In the genomic region with DNA sequence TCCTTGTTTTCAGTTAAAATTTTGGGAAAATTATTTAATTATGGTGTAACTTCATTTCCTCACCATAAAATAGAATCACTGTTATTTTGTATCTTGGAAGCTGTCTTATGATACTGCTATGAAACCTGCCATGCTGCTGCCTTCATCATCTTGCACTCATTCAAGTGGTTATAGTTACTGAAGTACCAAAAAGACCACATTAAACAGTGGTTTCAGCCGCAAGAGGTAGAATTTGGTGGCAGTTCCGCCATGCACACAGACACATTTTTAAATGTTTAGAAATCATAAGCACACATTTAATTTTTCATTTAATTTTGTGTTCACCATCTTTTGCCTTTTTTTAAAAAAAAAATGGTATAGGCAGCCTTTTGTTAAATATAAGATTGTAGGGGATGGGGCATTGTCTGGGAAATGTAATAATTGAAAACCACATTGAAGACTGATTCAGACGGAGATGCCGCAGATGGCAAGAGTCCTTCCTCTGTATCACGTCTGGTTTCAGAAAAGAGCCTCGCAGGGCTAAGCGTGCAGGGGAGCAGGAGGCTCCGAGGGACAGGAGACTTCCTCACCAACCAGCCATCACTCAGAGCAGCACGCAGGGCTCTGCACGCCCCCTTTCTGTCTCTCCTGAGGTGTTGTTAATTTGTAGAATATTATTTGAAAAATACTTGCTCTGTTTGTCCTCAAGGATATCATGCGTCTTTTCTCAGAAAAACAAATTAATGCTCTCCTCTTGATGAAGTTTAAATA, we compare ENCODE assay signal across 8 cellular contexts.
A peak's percentile ranks its signal among the peaks of the same experiment; 100 is the strongest.
DNase-seq lines count a peak whose midpoint lies in the region; ATAC-seq and TF ChIP-seq lines count a peak whose summit lies in the region.

No MANE protein-coding gene starts in this region.

- H3K4me3 Mint-ChIP-seq in activated T-helper 2 cell treated with anti-CD3 and anti-CD28 coated beads, Interferon-gamma antibody, Interleukin-2, Interleukin-4, amounts not matched to agents 10 μg/mL and 5 μg/mL and 100 μg/mL, durations not matched to agents 14 hours and 24 hours and 36 hours (ENCODE audit: low read depth): no peak overlapping the region
- no peak overlapping the region for H3K4me3 Mint-ChIP-seq in mesothelial cell of epicardium

- ATAC-seq in GM19452 (IDR thresholded peaks at IDR 0.05; ENCODE audit: unreplicated experiment) (peak; percentile 70), HG03354 (IDR thresholded peaks at IDR 0.05; ENCODE audit: poor library complexity, severe bottlenecking, unreplicated experiment) (peak; percentile 79)

- peaks cover 27% of the 10 kb centered on the region for H3K4me1 Mint-ChIP-seq in activated T-helper 2 cell treated with anti-CD3 and anti-CD28 coated beads, Interferon-gamma antibody, Interleukin-2, Interleukin-4, amounts not matched to agents 10 μg/mL and 5 μg/mL and 100 μg/mL, durations not matched to agents 14 hours and 24 hours and 36 hours (ENCODE audit: low read depth)
- peaks cover 10% of the 10 kb centered on the region for H3K4me1 Mint-ChIP-seq in mesothelial cell of epicardium

- peak overlapping the region; percentile 38 for H3K27ac Mint-ChIP-seq in activated T-helper 2 cell treated with anti-CD3 and anti-CD28 coated beads, Interferon-gamma antibody, Interleukin-2, Interleukin-4, amounts not matched to agents 10 μg/mL and 5 μg/mL and 100 μg/mL, durations not matched to agents 14 hours and 24 hours and 36 hours
- H3K27ac Mint-ChIP-seq in mesothelial cell of epicardium: no peak overlapping the region

- H3K36me3 Mint-ChIP-seq in activated T-helper 2 cell treated with anti-CD3 and anti-CD28 coated beads, Interferon-gamma antibody, Interleukin-2, Interleukin-4, amounts not matched to agents 10 μg/mL and 5 μg/mL and 100 μg/mL, durations not matched to agents 14 hours and 24 hours and 36 hours (ENCODE audit: low read depth): no peaks in the 10 kb centered on the region
- no peaks in the 10 kb centered on the region for H3K36me3 Mint-ChIP-seq in mesothelial cell of epicardium

- TF ChIP-seq CTCF in mesothelial cell of epicardium (IDR thresholded peaks at IDR 0.05; ENCODE audit: unreplicated experiment): no peak

- intact Hi-C loops in activated T-helper 2 cell treated with anti-CD3 and anti-CD28 coated beads, Interferon-gamma antibody, Interleukin-2, Interleukin-4, amounts not matched to agents 10 μg/mL and 5 μg/mL and 100 μg/mL, durations not matched to agents 14 hours and 24 hours and 36 hours (cut with micrococcal nuclease): loop anchor here (5.0 to 10.0 kb wide), 5 partner anchors 112 to 556 kb away; a partner anchor contains a TSS

- H3K27me3 Mint-ChIP-seq in activated T-helper 2 cell treated with anti-CD3 and anti-CD28 coated beads, Interferon-gamma antibody, Interleukin-2, Interleukin-4, amounts not matched to agents 10 μg/mL and 5 μg/mL and 100 μg/mL, durations not matched to agents 14 hours and 24 hours and 36 hours (ENCODE audit: low read depth): peaks cover 39% of the 10 kb centered on the region
- peaks cover 3% of the 10 kb centered on the region for H3K27me3 Mint-ChIP-seq in mesothelial cell of epicardium (ENCODE audit: low read depth)

- H3K9me3 Mint-ChIP-seq in activated T-helper 2 cell treated with anti-CD3 and anti-CD28 coated beads, Interferon-gamma antibody, Interleukin-2, Interleukin-4, amounts not matched to agents 10 μg/mL and 5 μg/mL and 100 μg/mL, durations not matched to agents 14 hours and 24 hours and 36 hours: peaks cover 16% of the 10 kb centered on the region
- peaks cover 7% of the 10 kb centered on the region for H3K9me3 Mint-ChIP-seq in mesothelial cell of epicardium

- DNase-seq in activated T-helper 2 cell treated with anti-CD3 and anti-CD28 coated beads, Interferon-gamma antibody, Interleukin-2, Interleukin-4, amounts not matched to agents 10 μg/mL and 5 μg/mL and 100 μg/mL, durations not matched to agents 14 hours and 24 hours and 36 hours (ENCODE audit: low spot score): peak; percentile 35
- DNase-seq in stimulated activated CD4-positive, alpha-beta T cell treated with anti-CD3 and anti-CD28 coated beads, TNF-alpha, amount 100 ng/mL, for 4 hours (ENCODE audit: low read depth in 3 of 3): peak in 2 of 3 experiments; percentile 2 to 7
- DNase-seq in putamen (ENCODE audit: low spot score) (no peak), mesothelial cell of epicardium (ENCODE audit: low spot score in 2 of 2, unreplicated experiment in 2 of 2) (no peak), NCI-H774 (lab: John Stamatoyannopoulos, UW) (no peak), iPS-NIHi7 (ENCODE audit: extremely low spot score) (no peak)

Comparison
In these comparisons a context has a peak if more than half of its experiments do, and no peak if none do; other contexts are left out.
1. DNase-seq: peak in activated T-helper 2 cell treated with anti-CD3 and anti-CD28 coated beads, Interferon-gamma antibody, Interleukin-2, Interleukin-4, amounts not matched to agents 10 μg/mL and 5 μg/mL and 100 μg/mL, durations not matched to agents 14 hours and 24 hours and 36 hours (single experiment) and stimulated activated CD4-positive, alpha-beta T cell treated with anti-CD3 and anti-CD28 coated beads, TNF-alpha, amount 100 ng/mL, for 4 hours (2 of 3); none in putamen (single experiment), mesothelial cell of epicardium (0 of 2), NCI-H774 (single experiment) and iPS-NIHi7 (single experiment).